In genomic region chr1:220669005-220669404, GRCh38 we compare ENCODE assay signal across 25 cellular contexts. TPM values are rescaled to one million over a fixed set of nuclear protein-coding genes. Genes with fewer than 3 reads are reported as not detected.
DNase-seq lines count a peak whose midpoint lies in the region; ATAC-seq, FAIRE-seq and TF ChIP-seq lines count a peak whose summit lies in the region.
"Had no signal": no experiment of that assay in that cellular context is flagged by ENCODE, and none has a peak within 500 bp of the region (broad histone marks: within the 10 kb centered on the region; RNA-seq: fewer than 3 reads in every experiment).

No MANE protein-coding gene starts in this region.

- no peak for TF ChIP-seq CTCF in D721Med (IDR thresholded peaks at IDR 0.05; ENCODE audit: insufficient read depth, missing control alignments)
- TF ChIP-seq CTCF in epithelial cell of esophagus (IDR thresholded peaks at IDR 0.05; ENCODE audit: insufficient read depth, low read depth, low read length, missing control alignments), result no peak

- in situ Hi-C loops in ACHN (cut with HindIII; ENCODE audit: low pct_ligation_motif_present, low pct_unique_long_range_greater_than_20kb, low sequenced_read_pairs), result no loop called here

- DNase-seq in D721Med (ENCODE audit: insufficient read length, low spot score), result no peak
- no peak for DNase-seq in GM12891 (ENCODE audit: insufficient read length, low spot score)
- DNase-seq in epithelial cell of esophagus (ENCODE audit: low read depth), result peak; percentile 53
- DNase-seq in kidney tubule cell (ENCODE audit: low spot score), result peak; percentile 61
- no peak for DNase-seq in ACHN
- DNase-seq in hippocampal formation (lab: John Stamatoyannopoulos, UW), result no peak
- DNase-seq in ureter (ENCODE audit: low spot score), result no peak
- DNase-seq: 8988T; AML-193; Caco-2; Calu3; CD4-positive, alpha-beta T cell; CD8-positive, alpha-beta T cell; DMS 273 treated with DMSO at 0.1 percent for 48 hours; DMS153; DMS53; DMS79; DND-41; EL; GDM1 had no signal

- peak; percentile 55 for FAIRE-seq in D721Med (lab: Jason Lieb, UNC)
- peak; percentile 51 for FAIRE-seq in GM12891 (lab: Jason Lieb, UNC)
- FAIRE-seq: A204.1, GM12878, GM19239 had no signal

- H3K4me3 ChIP-seq in epithelial cell of esophagus (ENCODE audit: low read length), result no peak overlapping the region
- H3K4me3 ChIP-seq: BLaER1 treated with 17β-estradiol and CSF1 and Interleukin-3, amounts not matched to agents 10 nM and 100 nM; GM12878 had no signal

- no peak for TF ChIP-seq POLR2A in GM12891 (IDR thresholded peaks at IDR 0.05; ENCODE audit: low read depth, low read length)

- ATAC-seq in HG02884 (IDR thresholded peaks at IDR 0.05; ENCODE audit: unreplicated experiment), result no peak
- ATAC-seq: CD8-positive, alpha-beta T cell; GM12878 had no signal

TF ChIP-seq in GM12891, 5 proteins besides CTCF, POLR2A, EP300 and RAD21:
- TF ChIP-seq TAF1 (IDR thresholded peaks at IDR 0.05; ENCODE audit: low read depth, low read length) (no peak), SPI1 (IDR thresholded peaks at IDR 0.05; ENCODE audit: low read depth, low read length) (no peak), PAX5 (IDR thresholded peaks at IDR 0.05; ENCODE audit: insufficient read depth, low read length, severe bottlenecking) (no peak), POLR2AphosphoS5 (IDR thresholded peaks at IDR 0.05; ENCODE audit: low read depth, low read length) (no peak), POU2F2 (IDR thresholded peaks at IDR 0.05; ENCODE audit: low read depth, low read length) (no peak)

RNA-seq across cellular contexts. Expression of gene C1orf115, which starts 21.2 kb away (rescaled TPM):
- polyA plus RNA-seq in GM12891 (2012; ENCODE audit: low read depth, missing spikeins), result not detected
- 13.1 TPM for total RNA-seq in ureter

Comparison
In these comparisons a context has a peak if more than half of its experiments do, and no peak if none do; other contexts are left out.
1. DNase-seq: peak in epithelial cell of esophagus (single experiment) and kidney tubule cell (single experiment); none in D721Med (single experiment), GM12891 (single experiment), ACHN (single experiment), hippocampal formation (0 of 2) and ureter (single experiment).